ENCODE assay signal across 17 cellular contexts in the genomic region with DNA sequence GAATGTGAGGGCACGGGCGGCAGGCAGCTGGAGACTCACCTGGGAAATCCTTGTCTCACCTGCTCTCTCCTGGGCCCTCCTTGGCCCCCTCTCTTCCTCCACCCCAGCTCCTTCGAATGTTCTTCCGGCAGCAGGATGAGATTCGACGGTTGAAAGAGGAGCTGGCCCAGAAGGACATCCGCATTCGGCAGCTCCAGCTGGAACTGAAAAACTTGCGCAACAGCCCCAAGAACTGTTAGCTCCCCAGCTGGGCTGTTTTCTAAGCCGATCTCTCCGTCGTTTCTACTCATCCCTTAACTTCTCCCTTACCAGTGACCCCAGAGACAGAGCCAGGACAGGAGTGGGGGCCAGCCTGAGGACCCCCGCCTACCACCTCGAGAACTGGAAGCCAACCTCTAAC.
A peak's percentile ranks its signal among the peaks of the same experiment; 100 is the strongest.
DNase-seq lines count a peak whose midpoint lies in the region; ATAC-seq and TF ChIP-seq lines count a peak whose summit lies in the region.
"Had no signal": no experiment of that assay in that cellular context is flagged by ENCODE, and none has a peak within 500 bp of the region (broad histone marks: within the 10 kb centered on the region; RNA-seq: fewer than 3 reads in every experiment).

No MANE protein-coding gene starts in this region.

- intact Hi-C loops in mucosa of descending colon (cut with DNase I, micrococcal nuclease): no loop called here

- no peaks in the 10 kb centered on the region for H3K9me3 ChIP-seq in mucosa of descending colon
- H3K9me3 ChIP-seq: esophagus squamous epithelium had no signal

- no peaks in the 10 kb centered on the region for H3K36me3 ChIP-seq in mucosa of descending colon (ENCODE audit: low read depth)
- H3K36me3 ChIP-seq: brain microvascular endothelial cell, esophagus squamous epithelium had no signal

- H3K4me3 ChIP-seq in fibroblast of pulmonary artery (replicated peaks; ENCODE audit: low read depth, low read length) (no peak overlapping the region), mucosa of descending colon (no peak overlapping the region)
- H3K4me3 ChIP-seq: esophagus squamous epithelium had no signal

- H3K4me1 ChIP-seq in mucosa of descending colon (ENCODE audit: low read depth): no peaks in the 10 kb centered on the region

- peak; percentile 60 for DNase-seq in AG08395 (ENCODE audit: low spot score)
- peak; percentile 67 to 75 for DNase-seq in NOMO-1 (lab: John Stamatoyannopoulos, UW; ENCODE audit: unreplicated experiment in 2 of 2)
- peak; percentile 72 for DNase-seq in fibroblast of pulmonary artery (ENCODE audit: low read depth)
- DNase-seq in mucosa of descending colon: peak; percentile 31 to 48 (median 37)
- DNase-seq in activated CD4-positive, CD25-positive, alpha-beta regulatory T cell (lab: John Stamatoyannopoulos, UW): no peak
- no peak for DNase-seq in OCI-M2 (lab: John Stamatoyannopoulos, UW; ENCODE audit: unreplicated experiment)
- DNase-seq: activated T-cell treated with anti-CD3 and anti-CD28 coated beads, Interleukin-2, amount 50 U/mL, for 1 hour; brain microvascular endothelial cell; esophagus squamous epithelium; GDM1; GOT3; Karpas-422; kidney glomerular epithelial cell; stimulated activated CD4-positive, alpha-beta T cell treated with anti-CD3 and anti-CD28 coated beads, Interleukin-4, amount 100 ng/mL, for 1 hour; WERI-Rb-1 had no signal

- peak; percentile 42 for ATAC-seq in mucosa of descending colon
- ATAC-seq in HG03439 (IDR thresholded peaks at IDR 0.05; ENCODE audit: unreplicated experiment): no peak
- no peak for ATAC-seq in GM19351 (IDR thresholded peaks at IDR 0.05; ENCODE audit: unreplicated experiment)

- TF ChIP-seq CTCF in fibroblast of pulmonary artery (IDR thresholded peaks at IDR 0.05; ENCODE audit: low read length, missing control alignments) (no peak), mucosa of descending colon (IDR thresholded peaks at IDR 0.05) (no peak)

Comparison
In these comparisons a context has a peak if more than half of its experiments do, and no peak if none do; other contexts are left out.
1. DNase-seq: peak in AG08395 (single experiment), NOMO-1 (2 of 2), fibroblast of pulmonary artery (single experiment) and mucosa of descending colon (3 of 3); none in activated CD4-positive, CD25-positive, alpha-beta regulatory T cell (0 of 4) and OCI-M2 (single experiment).